ENCODE assay signal across 21 cellular contexts in the genomic region with DNA sequence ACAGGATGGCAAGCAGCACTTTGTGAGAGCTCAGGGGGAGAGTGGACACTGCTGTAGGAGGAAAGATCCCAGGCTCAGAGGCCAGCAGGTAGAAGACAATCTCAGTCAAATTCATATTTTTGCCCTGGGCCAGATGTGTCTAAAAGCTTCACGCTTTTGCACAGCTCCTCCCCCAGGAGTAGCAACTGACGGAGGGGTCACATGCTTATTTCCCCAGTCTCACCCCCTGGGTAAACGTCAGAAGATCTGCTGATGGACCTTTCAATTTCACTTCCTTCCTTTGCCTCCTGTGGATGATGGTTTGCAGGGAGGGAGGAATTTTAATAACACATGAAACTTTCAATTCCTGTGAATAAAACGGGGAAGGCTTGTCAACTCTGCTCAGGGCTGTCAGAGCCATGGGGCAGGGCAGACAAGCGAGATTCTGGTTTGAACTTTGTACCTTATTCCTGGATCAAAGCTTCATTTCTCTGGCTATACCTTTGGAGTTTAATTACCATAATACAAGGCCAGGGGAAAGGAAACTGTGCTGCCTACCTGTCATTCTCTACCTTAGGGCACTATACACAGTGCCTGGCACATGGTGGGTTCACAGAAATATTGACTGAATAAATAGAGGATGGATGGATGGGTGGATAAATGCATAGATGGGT. TPM values are rescaled to one million over a fixed set of nuclear protein-coding genes. Genes with fewer than 3 reads are reported as not detected.
"Had no signal": no experiment of that assay in that cellular context is flagged by ENCODE, and none has a peak within 500 bp of the region (broad histone marks: within the 10 kb centered on the region; RNA-seq: fewer than 3 reads in every experiment).

No MANE protein-coding gene starts in this region.

- H3K36me3 ChIP-seq: breast epithelium, gastroesophageal sphincter, pancreas, sigmoid colon, WERI-Rb-1 had no signal

- DNase-seq: activated CD4-positive, alpha-beta T cell treated with anti-CD3 and anti-CD28 coated beads, Interleukin-2, amount 50 U/mL, for 48 hours; activated naive CD4-positive, alpha-beta T cell treated with anti-CD3 and anti-CD28 coated beads for 36 hours; activated naive CD8-positive, alpha-beta T cell treated with anti-CD3 and anti-CD28 coated beads, Interleukin-2, amount 50 U/mL, for 24 hours; aorta; dermis blood vessel endothelial cell; left cardiac atrium; naive B cell; pancreas; sigmoid colon; stimulated activated CD4-positive, alpha-beta T cell treated with anti-CD3 and anti-CD28 coated beads, Interleukin-12 subunit alpha, Interleukin-12 subunit beta, amount 100 ng/mL, for 4 hours; stimulated activated CD4-positive, alpha-beta T cell treated with anti-CD3 and anti-CD28 coated beads, Interleukin-2, amount 100 ng/mL, for 24 hours; T1000; WERI-Rb-1 had no signal

- ATAC-seq: activated naive CD8-positive, alpha-beta T cell treated with anti-CD3 and anti-CD28 coated beads, Interleukin-2, amount 50 U/mL, for 24 hours; activated T-helper 17 cell treated with anti-CD3 and anti-CD28 coated beads, Interleukin-2, amount 50 U/mL, for 72 hours; gastroesophageal sphincter; left cardiac atrium; pancreas; stimulated activated effector memory CD8-positive, alpha-beta T cell treated with anti-CD3 and anti-CD28 coated beads, Interleukin-12 subunit alpha, Interleukin-12 subunit beta, amount 100 ng/mL, for 72 hours had no signal

- H3K27ac ChIP-seq: breast epithelium, gastroesophageal sphincter, pancreas, sigmoid colon, WERI-Rb-1 had no signal

- FAIRE-seq: pancreas had no signal

- H3K4me3 ChIP-seq: breast epithelium, gastroesophageal sphincter, lung, pancreas, sigmoid colon had no signal

- H3K27me3 ChIP-seq: pancreas had no signal

- H3K4me1 ChIP-seq: breast epithelium, gastroesophageal sphincter, pancreas, sigmoid colon had no signal

- H3K9me3 ChIP-seq: breast epithelium, gastroesophageal sphincter, pancreas, sigmoid colon had no signal

RNA-seq across cellular contexts. Expression of gene POU4F1, which starts 41.0 kb away (rescaled TPM):
- total RNA-seq: breast epithelium, chondrocyte, dermis blood vessel endothelial cell, epithelial cell of proximal tubule, left cardiac atrium, lung, sigmoid colon, ureter had no signal
- polyA plus RNA-seq: lung had no signal
